ENCODE assay signal across 1 cellular context in the genomic region with DNA sequence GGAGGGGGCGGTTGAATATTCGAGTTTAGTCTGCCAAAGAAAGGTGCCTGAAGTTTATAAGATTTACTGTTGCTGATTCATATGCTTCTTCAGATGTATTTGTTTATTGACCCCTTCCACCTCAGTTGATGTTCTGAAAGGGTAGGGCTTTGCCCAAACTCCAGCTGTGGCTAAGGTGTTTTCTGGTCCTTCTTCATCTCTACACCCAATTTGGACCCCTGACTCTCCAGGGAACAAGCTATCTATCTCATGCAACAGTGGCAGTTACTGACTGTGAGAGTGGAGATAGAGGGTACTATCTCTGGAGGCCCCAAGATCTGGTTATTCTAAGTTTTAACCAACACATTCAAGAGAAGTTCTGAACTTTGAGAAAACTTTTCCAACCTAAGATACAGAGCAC.
TF ChIP-seq lines count a peak whose summit lies in the region.

No MANE protein-coding gene starts in this region.

TF ChIP-seq in K562, 482 proteins besides CTCF, POLR2A, EP300 and RAD21 (continued from another document and continues in another):
- TF ChIP-seq, protein P1, sequence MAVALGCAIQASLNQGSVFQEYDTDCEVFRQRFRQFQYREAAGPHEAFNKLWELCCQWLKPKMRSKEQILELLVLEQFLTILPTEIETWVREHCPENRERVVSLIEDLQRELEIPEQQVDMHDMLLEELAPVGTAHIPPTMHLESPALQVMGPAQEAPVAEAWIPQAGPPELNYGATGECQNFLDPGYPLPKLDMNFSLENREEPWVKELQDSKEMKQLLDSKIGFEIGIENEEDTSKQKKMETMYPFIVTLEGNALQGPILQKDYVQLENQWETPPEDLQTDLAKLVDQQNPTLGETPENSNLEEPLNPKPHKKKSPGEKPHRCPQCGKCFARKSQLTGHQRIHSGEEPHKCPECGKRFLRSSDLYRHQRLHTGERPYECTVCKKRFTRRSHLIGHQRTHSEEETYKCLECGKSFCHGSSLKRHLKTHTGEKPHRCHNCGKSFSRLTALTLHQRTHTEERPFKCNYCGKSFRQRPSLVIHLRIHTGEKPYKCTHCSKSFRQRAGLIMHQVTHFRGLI (CRISPR knock-in tag; IDR thresholded peaks at IDR 0.05), result no peak
- TF ChIP-seq FOXM1 (IDR thresholded peaks at IDR 0.05; ENCODE audit: low read depth) (peak; percentile 41; the same call in 1 of the 2 replicates), FOXM1 (CRISPR knock-in tag; IDR thresholded peaks at IDR 0.05; ENCODE audit: low read depth) (no peak), MIER1 (IDR thresholded peaks at IDR 0.05; ENCODE audit: low read depth) (no peak), RBBP5 (IDR thresholded peaks at IDR 0.05; ENCODE audit: borderline replicate concordance, insufficient read depth, low read length, poor library complexity, severe bottlenecking) (no peak), NFYB (IDR thresholded peaks at IDR 0.05; ENCODE audit: extremely low read depth, insufficient read length) (no peak), REST (CRISPR knock-in tag; IDR thresholded peaks at IDR 0.05; ENCODE audit: low read depth) (no peak), ZKSCAN3 (CRISPR knock-in tag; IDR thresholded peaks at IDR 0.05) (no peak), KLF6 (CRISPR knock-in tag; IDR thresholded peaks at IDR 0.05; ENCODE audit: borderline replicate concordance) (no peak), HDAC8 (tag; IDR thresholded peaks at IDR 0.05) (no peak), NR0B1 (IDR thresholded peaks at IDR 0.05; ENCODE audit: partially characterized antibody) (no peak), HNRNPL (IDR thresholded peaks at IDR 0.05; ENCODE audit: low read depth, low read length) (no peak), KHSRP (IDR thresholded peaks at IDR 0.05) (no peak), NCOA1 (IDR thresholded peaks at IDR 0.05; ENCODE audit: low read depth) (peak; percentile 77; the same call in 1 of the 2 replicates), JUNB (CRISPR knock-in tag; conservative IDR thresholded peaks at IDR 0.05) (no peak), HBP1 (CRISPR knock-in tag; IDR thresholded peaks at IDR 0.05) (no peak), CCNT2 (IDR thresholded peaks at IDR 0.05; ENCODE audit: borderline replicate concordance, extremely low read depth, insufficient read length, low read depth, low read length) (no peak), ZNF583 (CRISPR knock-in tag; IDR thresholded peaks at IDR 0.05) (no peak), YBX1 (IDR thresholded peaks at IDR 0.05) (no peak), SIX5 (IDR thresholded peaks at IDR 0.05; ENCODE audit: borderline replicate concordance in 1 of 2, insufficient read depth in 1 of 2, low read depth in 1 of 2, low read length in 2 of 2) (no peak), SIN3A (IDR thresholded peaks at IDR 0.05; ENCODE audit: borderline replicate concordance in 2 of 2, control insufficient read depth in 1 of 2, low read depth in 2 of 2, low read length in 2 of 2) (no peak), C11orf30 (IDR thresholded peaks at IDR 0.05; ENCODE audit: low read depth) (no peak), CBX5 (IDR thresholded peaks at IDR 0.05; ENCODE audit: borderline replicate concordance, low read depth) (no peak), CEBPZ (IDR thresholded peaks at IDR 0.05; ENCODE audit: borderline replicate concordance, low read depth, low read length) (no peak), MTA3 (IDR thresholded peaks at IDR 0.05; ENCODE audit: borderline replicate concordance) (0 out of 2 replicates have a peak, but pooled peaks have one; percentile 21), ZNF444 (CRISPR knock-in tag; IDR thresholded peaks at IDR 0.05) (no peak), TOE1 (IDR thresholded peaks at IDR 0.05; ENCODE audit: borderline replicate concordance) (peak; percentile 24; the same call in 1 of the 2 replicates), TOE1 (CRISPR knock-in tag; IDR thresholded peaks at IDR 0.05; ENCODE audit: borderline replicate concordance, low read depth) (no peak), ZNF316 (IDR thresholded peaks at IDR 0.05) (no peak), FIP1L1 (IDR thresholded peaks at IDR 0.05; ENCODE audit: low read depth, low read length, poor library complexity, severe bottlenecking) (no peak), ZNF57 (CRISPR knock-in tag; IDR thresholded peaks at IDR 0.05) (no peak), CHD2 (IDR thresholded peaks at IDR 0.05; ENCODE audit: low read depth, low read length) (0 out of 2 replicates have a peak, but pooled peaks have one; percentile 26), CCAR2 (IDR thresholded peaks at IDR 0.05; ENCODE audit: low read depth, low read length) (no peak), MNT (conservative IDR thresholded peaks at IDR 0.05) (no peak), ZNF561 (CRISPR knock-in tag; conservative IDR thresholded peaks at IDR 0.05) (no peak), ZNF507 (tag; conservative IDR thresholded peaks at IDR 0.05) (no peak)
- TF ChIP-seq, protein P2, sequence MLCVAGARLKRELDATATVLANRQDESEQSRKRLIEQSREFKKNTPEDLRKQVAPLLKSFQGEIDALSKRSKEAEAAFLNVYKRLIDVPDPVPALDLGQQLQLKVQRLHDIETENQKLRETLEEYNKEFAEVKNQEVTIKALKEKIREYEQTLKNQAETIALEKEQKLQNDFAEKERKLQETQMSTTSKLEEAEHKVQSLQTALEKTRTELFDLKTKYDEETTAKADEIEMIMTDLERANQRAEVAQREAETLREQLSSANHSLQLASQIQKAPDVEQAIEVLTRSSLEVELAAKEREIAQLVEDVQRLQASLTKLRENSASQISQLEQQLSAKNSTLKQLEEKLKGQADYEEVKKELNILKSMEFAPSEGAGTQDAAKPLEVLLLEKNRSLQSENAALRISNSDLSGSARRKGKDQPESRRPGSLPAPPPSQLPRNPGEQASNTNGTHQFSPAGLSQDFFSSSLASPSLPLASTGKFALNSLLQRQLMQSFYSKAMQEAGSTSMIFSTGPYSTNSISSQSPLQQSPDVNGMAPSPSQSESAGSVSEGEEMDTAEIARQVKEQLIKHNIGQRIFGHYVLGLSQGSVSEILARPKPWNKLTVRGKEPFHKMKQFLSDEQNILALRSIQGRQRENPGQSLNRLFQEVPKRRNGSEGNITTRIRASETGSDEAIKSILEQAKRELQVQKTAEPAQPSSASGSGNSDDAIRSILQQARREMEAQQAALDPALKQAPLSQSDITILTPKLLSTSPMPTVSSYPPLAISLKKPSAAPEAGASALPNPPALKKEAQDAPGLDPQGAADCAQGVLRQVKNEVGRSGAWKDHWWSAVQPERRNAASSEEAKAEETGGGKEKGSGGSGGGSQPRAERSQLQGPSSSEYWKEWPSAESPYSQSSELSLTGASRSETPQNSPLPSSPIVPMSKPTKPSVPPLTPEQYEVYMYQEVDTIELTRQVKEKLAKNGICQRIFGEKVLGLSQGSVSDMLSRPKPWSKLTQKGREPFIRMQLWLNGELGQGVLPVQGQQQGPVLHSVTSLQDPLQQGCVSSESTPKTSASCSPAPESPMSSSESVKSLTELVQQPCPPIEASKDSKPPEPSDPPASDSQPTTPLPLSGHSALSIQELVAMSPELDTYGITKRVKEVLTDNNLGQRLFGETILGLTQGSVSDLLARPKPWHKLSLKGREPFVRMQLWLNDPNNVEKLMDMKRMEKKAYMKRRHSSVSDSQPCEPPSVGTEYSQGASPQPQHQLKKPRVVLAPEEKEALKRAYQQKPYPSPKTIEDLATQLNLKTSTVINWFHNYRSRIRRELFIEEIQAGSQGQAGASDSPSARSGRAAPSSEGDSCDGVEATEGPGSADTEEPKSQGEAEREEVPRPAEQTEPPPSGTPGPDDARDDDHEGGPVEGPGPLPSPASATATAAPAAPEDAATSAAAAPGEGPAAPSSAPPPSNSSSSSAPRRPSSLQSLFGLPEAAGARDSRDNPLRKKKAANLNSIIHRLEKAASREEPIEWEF (CRISPR knock-in tag; IDR thresholded peaks at IDR 0.05), result no peak
- TF ChIP-seq, protein P3, sequence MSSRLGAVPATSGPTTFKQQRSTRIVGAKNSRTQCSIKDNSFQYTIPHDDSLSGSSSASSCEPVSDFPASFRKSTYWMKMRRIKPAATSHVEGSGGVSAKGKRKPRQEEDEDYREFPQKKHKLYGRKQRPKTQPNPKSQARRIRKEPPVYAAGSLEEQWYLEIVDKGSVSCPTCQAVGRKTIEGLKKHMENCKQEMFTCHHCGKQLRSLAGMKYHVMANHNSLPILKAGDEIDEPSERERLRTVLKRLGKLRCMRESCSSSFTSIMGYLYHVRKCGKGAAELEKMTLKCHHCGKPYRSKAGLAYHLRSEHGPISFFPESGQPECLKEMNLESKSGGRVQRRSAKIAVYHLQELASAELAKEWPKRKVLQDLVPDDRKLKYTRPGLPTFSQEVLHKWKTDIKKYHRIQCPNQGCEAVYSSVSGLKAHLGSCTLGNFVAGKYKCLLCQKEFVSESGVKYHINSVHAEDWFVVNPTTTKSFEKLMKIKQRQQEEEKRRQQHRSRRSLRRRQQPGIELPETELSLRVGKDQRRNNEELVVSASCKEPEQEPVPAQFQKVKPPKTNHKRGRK (tag; IDR thresholded peaks at IDR 0.05), result no peak
